Comparison of ENCODE assay signal across 1 cellular context in the genomic region with DNA sequence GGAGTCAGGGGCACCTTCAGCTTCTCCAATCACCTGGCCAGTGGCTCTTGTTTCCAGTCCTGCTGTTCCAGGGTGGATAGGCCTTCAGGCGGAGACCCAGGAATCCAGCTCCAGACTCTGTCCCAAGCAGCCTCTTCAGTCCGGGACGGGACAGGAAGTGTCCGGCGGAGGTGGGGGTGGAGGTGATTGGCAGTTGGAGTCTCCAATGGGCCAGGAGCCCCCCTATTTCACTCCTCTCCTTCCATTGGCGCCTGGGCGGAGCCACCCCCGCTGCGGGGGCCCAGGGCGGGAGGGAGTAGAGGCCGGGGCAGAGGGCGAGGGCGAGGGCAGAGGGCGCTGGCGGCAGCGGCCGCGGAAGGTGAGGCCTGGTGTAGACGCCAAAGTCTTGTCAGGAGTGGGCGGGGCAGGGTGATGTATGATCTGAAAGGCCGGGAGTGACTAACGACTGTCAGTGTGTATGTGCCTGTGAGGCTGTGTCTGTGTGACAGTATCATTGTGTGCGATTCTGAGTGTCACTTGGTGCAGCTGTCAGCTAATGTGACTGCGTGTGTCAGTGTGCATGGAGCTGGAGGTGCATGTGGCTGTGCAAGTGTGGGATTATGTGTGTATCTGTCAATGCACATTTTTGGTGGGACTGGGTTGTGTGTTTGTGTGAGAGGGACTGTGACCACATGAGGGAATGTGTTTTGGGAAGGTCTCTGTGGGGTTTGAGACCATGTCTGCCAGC.
TF ChIP-seq lines count a peak whose summit lies in the region.

A gene (plus strand): TSS at position 310 of the 727 bp plus-strand sequence. CDS start 3,033 bp downstream, outside the sequence.

TF ChIP-seq in HEK293, 187 proteins besides CTCF, POLR2A, EP300 and RAD21 (continued from another document and continues in another):
- TF ChIP-seq, protein P1, sequence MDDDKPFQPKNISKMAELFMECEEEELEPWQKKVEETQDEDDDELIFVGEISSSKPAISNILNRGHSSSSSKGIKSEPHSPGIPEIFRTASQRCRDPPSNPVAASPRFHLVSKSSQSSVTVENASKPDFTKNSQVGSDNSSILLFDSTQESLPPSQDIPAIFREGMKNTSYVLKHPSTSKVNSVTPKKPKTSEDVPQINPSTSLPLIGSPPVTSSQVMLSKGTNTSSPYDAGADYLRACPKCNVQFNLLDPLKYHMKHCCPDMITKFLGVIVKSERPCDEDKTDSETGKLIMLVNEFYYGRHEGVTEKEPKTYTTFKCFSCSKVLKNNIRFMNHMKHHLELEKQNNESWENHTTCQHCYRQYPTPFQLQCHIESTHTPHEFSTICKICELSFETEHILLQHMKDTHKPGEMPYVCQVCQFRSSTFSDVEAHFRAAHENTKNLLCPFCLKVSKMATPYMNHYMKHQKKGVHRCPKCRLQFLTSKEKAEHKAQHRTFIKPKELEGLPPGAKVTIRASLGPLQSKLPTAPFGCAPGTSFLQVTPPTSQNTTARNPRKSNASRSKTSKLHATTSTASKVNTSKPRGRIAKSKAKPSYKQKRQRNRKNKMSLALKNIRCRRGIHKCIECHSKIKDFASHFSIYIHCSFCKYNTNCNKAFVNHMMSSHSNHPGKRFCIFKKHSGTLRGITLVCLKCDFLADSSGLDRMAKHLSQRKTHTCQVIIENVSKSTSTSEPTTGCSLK (tag by site-specific recombination; IDR thresholded peaks at IDR 0.05), result no peak
- no peak for TF ChIP-seq ZNF596 (tag by site-specific recombination; IDR thresholded peaks at IDR 0.05)
- TF ChIP-seq YY2 (tag by site-specific recombination; IDR thresholded peaks at IDR 0.05), result no peak
- TF ChIP-seq ZNF677 (tag by site-specific recombination; IDR thresholded peaks at IDR 0.05), result no peak
- TF ChIP-seq ZNF548 (tag by site-specific recombination; IDR thresholded peaks at IDR 0.05), result no peak
- TF ChIP-seq, protein P2, sequence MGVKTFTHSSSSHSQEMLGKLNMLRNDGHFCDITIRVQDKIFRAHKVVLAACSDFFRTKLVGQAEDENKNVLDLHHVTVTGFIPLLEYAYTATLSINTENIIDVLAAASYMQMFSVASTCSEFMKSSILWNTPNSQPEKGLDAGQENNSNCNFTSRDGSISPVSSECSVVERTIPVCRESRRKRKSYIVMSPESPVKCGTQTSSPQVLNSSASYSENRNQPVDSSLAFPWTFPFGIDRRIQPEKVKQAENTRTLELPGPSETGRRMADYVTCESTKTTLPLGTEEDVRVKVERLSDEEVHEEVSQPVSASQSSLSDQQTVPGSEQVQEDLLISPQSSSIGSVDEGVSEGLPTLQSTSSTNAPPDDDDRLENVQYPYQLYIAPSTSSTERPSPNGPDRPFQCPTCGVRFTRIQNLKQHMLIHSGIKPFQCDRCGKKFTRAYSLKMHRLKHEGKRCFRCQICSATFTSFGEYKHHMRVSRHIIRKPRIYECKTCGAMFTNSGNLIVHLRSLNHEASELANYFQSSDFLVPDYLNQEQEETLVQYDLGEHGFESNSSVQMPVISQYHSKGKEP (tag by site-specific recombination; IDR thresholded peaks at IDR 0.05), result no peak
- TF ChIP-seq, protein P3, sequence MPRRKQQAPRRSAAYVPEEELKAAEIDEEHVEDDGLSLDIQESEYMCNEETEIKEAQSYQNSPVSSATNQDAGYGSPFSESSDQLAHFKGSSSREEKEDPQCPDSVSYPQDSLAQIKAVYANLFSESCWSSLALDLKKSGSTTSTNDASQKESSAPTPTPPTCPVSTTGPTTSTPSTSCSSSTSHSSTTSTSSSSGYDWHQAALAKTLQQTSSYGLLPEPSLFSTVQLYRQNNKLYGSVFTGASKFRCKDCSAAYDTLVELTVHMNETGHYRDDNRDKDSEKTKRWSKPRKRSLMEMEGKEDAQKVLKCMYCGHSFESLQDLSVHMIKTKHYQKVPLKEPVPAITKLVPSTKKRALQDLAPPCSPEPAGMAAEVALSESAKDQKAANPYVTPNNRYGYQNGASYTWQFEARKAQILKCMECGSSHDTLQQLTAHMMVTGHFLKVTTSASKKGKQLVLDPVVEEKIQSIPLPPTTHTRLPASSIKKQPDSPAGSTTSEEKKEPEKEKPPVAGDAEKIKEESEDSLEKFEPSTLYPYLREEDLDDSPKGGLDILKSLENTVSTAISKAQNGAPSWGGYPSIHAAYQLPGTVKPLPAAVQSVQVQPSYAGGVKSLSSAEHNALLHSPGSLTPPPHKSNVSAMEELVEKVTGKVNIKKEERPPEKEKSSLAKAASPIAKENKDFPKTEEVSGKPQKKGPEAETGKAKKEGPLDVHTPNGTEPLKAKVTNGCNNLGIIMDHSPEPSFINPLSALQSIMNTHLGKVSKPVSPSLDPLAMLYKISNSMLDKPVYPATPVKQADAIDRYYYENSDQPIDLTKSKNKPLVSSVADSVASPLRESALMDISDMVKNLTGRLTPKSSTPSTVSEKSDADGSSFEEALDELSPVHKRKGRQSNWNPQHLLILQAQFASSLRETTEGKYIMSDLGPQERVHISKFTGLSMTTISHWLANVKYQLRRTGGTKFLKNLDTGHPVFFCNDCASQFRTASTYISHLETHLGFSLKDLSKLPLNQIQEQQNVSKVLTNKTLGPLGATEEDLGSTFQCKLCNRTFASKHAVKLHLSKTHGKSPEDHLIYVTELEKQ (tag by site-specific recombination; IDR thresholded peaks at IDR 0.05; ENCODE audit: borderline replicate concordance), result 0 out of 2 replicates have a peak, but pooled peaks have one; percentile 12
- TF ChIP-seq ZNF521 (tag by site-specific recombination; IDR thresholded peaks at IDR 0.05), result no peak
- no peak for TF ChIP-seq ZNF140 (tag by site-specific recombination; IDR thresholded peaks at IDR 0.05)
- no peak for TF ChIP-seq PRDM1 (tag by site-specific recombination; IDR thresholded peaks at IDR 0.05)
- TF ChIP-seq ZNF837 (tag by site-specific recombination; IDR thresholded peaks at IDR 0.05), result no peak
- TF ChIP-seq, protein P4, sequence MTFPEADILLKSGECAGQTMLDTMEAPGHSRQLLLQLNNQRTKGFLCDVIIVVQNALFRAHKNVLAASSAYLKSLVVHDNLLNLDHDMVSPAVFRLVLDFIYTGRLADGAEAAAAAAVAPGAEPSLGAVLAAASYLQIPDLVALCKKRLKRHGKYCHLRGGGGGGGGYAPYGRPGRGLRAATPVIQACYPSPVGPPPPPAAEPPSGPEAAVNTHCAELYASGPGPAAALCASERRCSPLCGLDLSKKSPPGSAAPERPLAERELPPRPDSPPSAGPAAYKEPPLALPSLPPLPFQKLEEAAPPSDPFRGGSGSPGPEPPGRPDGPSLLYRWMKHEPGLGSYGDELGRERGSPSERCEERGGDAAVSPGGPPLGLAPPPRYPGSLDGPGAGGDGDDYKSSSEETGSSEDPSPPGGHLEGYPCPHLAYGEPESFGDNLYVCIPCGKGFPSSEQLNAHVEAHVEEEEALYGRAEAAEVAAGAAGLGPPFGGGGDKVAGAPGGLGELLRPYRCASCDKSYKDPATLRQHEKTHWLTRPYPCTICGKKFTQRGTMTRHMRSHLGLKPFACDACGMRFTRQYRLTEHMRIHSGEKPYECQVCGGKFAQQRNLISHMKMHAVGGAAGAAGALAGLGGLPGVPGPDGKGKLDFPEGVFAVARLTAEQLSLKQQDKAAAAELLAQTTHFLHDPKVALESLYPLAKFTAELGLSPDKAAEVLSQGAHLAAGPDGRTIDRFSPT (tag by site-specific recombination; IDR thresholded peaks at IDR 0.05), result peak; percentile 96
- TF ChIP-seq, protein P5, sequence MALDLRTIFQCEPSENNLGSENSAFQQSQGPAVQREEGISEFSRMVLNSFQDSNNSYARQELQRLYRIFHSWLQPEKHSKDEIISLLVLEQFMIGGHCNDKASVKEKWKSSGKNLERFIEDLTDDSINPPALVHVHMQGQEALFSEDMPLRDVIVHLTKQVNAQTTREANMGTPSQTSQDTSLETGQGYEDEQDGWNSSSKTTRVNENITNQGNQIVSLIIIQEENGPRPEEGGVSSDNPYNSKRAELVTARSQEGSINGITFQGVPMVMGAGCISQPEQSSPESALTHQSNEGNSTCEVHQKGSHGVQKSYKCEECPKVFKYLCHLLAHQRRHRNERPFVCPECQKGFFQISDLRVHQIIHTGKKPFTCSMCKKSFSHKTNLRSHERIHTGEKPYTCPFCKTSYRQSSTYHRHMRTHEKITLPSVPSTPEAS (tag by site-specific recombination; IDR thresholded peaks at IDR 0.05), result peak; percentile 93
- no peak for TF ChIP-seq ZNF530 (tag by site-specific recombination; IDR thresholded peaks at IDR 0.05; ENCODE audit: low read depth)
- TF ChIP-seq ZNF561 (tag by site-specific recombination; IDR thresholded peaks at IDR 0.05; ENCODE audit: borderline replicate concordance), result no peak
- no peak for TF ChIP-seq ZNF350 (tag by site-specific recombination; IDR thresholded peaks at IDR 0.05)
- TF ChIP-seq, protein P6, sequence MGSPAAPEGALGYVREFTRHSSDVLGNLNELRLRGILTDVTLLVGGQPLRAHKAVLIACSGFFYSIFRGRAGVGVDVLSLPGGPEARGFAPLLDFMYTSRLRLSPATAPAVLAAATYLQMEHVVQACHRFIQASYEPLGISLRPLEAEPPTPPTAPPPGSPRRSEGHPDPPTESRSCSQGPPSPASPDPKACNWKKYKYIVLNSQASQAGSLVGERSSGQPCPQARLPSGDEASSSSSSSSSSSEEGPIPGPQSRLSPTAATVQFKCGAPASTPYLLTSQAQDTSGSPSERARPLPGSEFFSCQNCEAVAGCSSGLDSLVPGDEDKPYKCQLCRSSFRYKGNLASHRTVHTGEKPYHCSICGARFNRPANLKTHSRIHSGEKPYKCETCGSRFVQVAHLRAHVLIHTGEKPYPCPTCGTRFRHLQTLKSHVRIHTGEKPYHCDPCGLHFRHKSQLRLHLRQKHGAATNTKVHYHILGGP (tag by site-specific recombination; IDR thresholded peaks at IDR 0.05), result no peak
- TF ChIP-seq ZSCAN23 (tag by site-specific recombination; IDR thresholded peaks at IDR 0.05), result no peak
- TF ChIP-seq ZNF792 (tag by site-specific recombination; IDR thresholded peaks at IDR 0.05), result no peak
- TF ChIP-seq, protein P7, sequence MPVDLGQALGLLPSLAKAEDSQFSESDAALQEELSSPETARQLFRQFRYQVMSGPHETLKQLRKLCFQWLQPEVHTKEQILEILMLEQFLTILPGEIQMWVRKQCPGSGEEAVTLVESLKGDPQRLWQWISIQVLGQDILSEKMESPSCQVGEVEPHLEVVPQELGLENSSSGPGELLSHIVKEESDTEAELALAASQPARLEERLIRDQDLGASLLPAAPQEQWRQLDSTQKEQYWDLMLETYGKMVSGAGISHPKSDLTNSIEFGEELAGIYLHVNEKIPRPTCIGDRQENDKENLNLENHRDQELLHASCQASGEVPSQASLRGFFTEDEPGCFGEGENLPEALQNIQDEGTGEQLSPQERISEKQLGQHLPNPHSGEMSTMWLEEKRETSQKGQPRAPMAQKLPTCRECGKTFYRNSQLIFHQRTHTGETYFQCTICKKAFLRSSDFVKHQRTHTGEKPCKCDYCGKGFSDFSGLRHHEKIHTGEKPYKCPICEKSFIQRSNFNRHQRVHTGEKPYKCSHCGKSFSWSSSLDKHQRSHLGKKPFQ (tag by site-specific recombination; IDR thresholded peaks at IDR 0.05), result no peak
- no peak for TF ChIP-seq ZNF274 (IDR thresholded peaks at IDR 0.05; ENCODE audit: low read length)
- TF ChIP-seq ZNF274 (tag by site-specific recombination; IDR thresholded peaks at IDR 0.05; ENCODE audit: borderline replicate concordance), result no peak
- peak; percentile 36; the same call in 1 of the 2 replicates for TF ChIP-seq ZNF341 (tag by site-specific recombination; IDR thresholded peaks at IDR 0.05; ENCODE audit: low read depth)
- TF ChIP-seq ZNF138 (tag by site-specific recombination; IDR thresholded peaks at IDR 0.05; ENCODE audit: borderline replicate concordance), result no peak
- TF ChIP-seq HOXC10 (CRISPR knock-in tag; IDR thresholded peaks at IDR 0.05), result 0 out of 2 replicates have a peak, but pooled peaks have one; percentile 83
- peak; percentile 76 for TF ChIP-seq GLIS1 (tag by site-specific recombination; IDR thresholded peaks at IDR 0.05)
- TF ChIP-seq, protein P8, sequence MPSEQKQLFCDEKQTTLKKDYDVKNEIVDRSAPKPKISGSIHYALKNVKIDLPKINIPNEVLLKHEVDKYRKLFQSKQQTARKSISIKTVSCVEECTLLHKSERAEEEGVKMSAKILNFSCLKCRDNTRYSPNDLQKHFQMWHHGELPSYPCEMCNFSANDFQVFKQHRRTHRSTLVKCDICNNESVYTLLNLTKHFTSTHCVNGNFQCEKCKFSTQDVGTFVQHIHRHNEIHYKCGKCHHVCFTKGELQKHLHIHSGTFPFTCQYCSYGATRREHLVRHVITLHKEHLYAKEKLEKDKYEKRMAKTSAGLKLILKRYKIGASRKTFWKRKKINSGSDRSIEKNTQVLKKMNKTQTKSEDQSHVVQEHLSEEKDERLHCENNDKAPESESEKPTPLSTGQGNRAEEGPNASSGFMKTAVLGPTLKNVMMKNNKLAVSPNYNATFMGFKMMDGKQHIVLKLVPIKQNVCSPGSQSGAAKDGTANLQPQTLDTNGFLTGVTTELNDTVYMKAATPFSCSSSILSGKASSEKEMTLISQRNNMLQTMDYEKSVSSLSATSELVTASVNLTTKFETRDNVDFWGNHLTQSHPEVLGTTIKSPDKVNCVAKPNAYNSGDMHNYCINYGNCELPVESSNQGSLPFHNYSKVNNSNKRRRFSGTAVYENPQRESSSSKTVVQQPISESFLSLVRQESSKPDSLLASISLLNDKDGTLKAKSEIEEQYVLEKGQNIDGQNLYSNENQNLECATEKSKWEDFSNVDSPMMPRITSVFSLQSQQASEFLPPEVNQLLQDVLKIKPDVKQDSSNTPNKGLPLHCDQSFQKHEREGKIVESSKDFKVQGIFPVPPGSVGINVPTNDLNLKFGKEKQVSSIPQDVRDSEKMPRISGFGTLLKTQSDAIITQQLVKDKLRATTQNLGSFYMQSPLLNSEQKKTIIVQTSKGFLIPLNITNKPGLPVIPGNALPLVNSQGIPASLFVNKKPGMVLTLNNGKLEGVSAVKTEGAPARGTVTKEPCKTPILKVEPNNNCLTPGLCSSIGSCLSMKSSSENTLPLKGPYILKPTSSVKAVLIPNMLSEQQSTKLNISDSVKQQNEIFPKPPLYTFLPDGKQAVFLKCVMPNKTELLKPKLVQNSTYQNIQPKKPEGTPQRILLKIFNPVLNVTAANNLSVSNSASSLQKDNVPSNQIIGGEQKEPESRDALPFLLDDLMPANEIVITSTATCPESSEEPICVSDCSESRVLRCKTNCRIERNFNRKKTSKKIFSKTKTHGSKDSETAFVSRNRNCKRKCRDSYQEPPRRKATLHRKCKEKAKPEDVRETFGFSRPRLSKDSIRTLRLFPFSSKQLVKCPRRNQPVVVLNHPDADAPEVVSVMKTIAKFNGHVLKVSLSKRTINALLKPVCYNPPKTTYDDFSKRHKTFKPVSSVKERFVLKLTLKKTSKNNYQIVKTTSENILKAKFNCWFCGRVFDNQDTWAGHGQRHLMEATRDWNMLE (tag by site-specific recombination; conservative IDR thresholded peaks at IDR 0.05; ENCODE audit: low read depth), result no peak
- no peak for TF ChIP-seq ZFP37 (tag by site-specific recombination; IDR thresholded peaks at IDR 0.05)
- TF ChIP-seq ZSCAN30 (tag by site-specific recombination; IDR thresholded peaks at IDR 0.05), result no peak
- TF ChIP-seq ZNF501 (tag by site-specific recombination; IDR thresholded peaks at IDR 0.05), result no peak
- TF ChIP-seq SCRT1 (tag by site-specific recombination; IDR thresholded peaks at IDR 0.05; ENCODE audit: borderline replicate concordance), result no peak
- no peak for TF ChIP-seq ZNF558 (tag by site-specific recombination; IDR thresholded peaks at IDR 0.05)
- TF ChIP-seq, protein P9, sequence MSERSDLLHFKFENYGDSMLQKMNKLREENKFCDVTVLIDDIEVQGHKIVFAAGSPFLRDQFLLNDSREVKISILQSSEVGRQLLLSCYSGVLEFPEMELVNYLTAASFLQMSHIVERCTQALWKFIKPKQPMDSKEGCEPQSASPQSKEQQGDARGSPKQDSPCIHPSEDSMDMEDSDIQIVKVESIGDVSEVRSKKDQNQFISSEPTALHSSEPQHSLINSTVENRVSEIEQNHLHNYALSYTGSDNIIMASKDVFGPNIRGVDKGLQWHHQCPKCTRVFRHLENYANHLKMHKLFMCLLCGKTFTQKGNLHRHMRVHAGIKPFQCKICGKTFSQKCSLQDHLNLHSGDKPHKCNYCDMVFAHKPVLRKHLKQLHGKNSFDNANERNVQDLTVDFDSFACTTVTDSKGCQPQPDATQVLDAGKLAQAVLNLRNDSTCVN (tag by site-specific recombination; optimal IDR thresholded peaks at IDR 0.05), result peak; percentile 24
- TF ChIP-seq MZF1 (tag by site-specific recombination; IDR thresholded peaks at IDR 0.05; ENCODE audit: borderline replicate concordance), result no peak
- TF ChIP-seq SCRT2 (tag by site-specific recombination; IDR thresholded peaks at IDR 0.05), result no peak
